ENCODE assay signal across 1 cellular context in genomic region chr6:35177586-35177985, GRCh38.
TF ChIP-seq lines count a peak whose summit lies in the region.

No MANE protein-coding gene starts in this region.

TF ChIP-seq in endothelial cell of umbilical vein, 7 proteins besides CTCF, POLR2A, EP300 and RAD21:
- no peak for TF ChIP-seq MYC (IDR thresholded peaks at IDR 0.05; ENCODE audit: low read depth, low read length)
